Comparison of ENCODE assay signal across 8 cellular contexts in genomic region chr9:113112706-113113510, GRCh38. TPM values are rescaled to one million over a fixed set of nuclear protein-coding genes. Genes with fewer than 3 reads are reported as not detected.
DNase-seq lines count a peak whose midpoint lies in the region; ATAC-seq and TF ChIP-seq lines count a peak whose summit lies in the region.
"Not testable (repeated sequence)": the region's sequence is repeated elsewhere in the genome, so short reads cannot be mapped to it uniquely, and the experiment has no call there.

No MANE protein-coding gene starts in this region.

- H3K36me3 Mint-ChIP-seq in CD4-positive, alpha-beta T cell (ENCODE audit: low read depth); T-helper 17 cell (ENCODE audit: low read depth): not testable (repeated sequence)

- H3K27ac Mint-ChIP-seq in CD4-positive, alpha-beta T cell: not testable (repeated sequence)
- peak overlapping the region; percentile 24 for H3K27ac Mint-ChIP-seq in T-helper 17 cell

- not testable (repeated sequence) for H3K4me3 Mint-ChIP-seq in CD4-positive, alpha-beta T cell; T-helper 17 cell

- not testable (repeated sequence) for H3K4me1 Mint-ChIP-seq in CD4-positive, alpha-beta T cell (ENCODE audit: low read depth); T-helper 17 cell

- POLR2A ChIA-PET in CD4-positive, alpha-beta T cell (lab: Charles Lee): not testable (repeated sequence)

- H3K4me3 ChIP-seq in hepatocyte: not testable (repeated sequence)

- not testable (repeated sequence) for H3K4me2 ChIP-seq in hepatocyte

- H3K9me3 ChIP-seq in CD4-positive, alpha-beta T cell (ENCODE audit: control insufficient read depth, low read length); T-helper 17 cell (ENCODE audit: control insufficient read depth, low read length, poor library complexity, severe bottlenecking); hepatocyte (ENCODE audit: low read depth): not testable (repeated sequence)

- TF ChIP-seq CTCF in CD4-positive, alpha-beta T cell (IDR thresholded peaks at IDR 0.05): peak; percentile 30
- peak; percentile 29 for TF ChIP-seq CTCF in hepatocyte (IDR thresholded peaks at IDR 0.05; ENCODE audit: poor library complexity)

- DNase-seq in CD4-positive, alpha-beta T cell; T-helper 17 cell; hepatocyte (ENCODE audit: low spot score): not testable (repeated sequence)
- DNase-seq in LHCN-M2 (ENCODE audit: low read depth) (peak; percentile 11), cerebellar cortex (ENCODE audit: low spot score) (peak; percentile 16), renal cortical epithelial cell (ENCODE audit: low read depth) (peak; percentile 32)

- not testable (repeated sequence) for H3K79me2 ChIP-seq in hepatocyte

- not testable (repeated sequence) for H4K20me1 ChIP-seq in hepatocyte (ENCODE audit: insufficient read depth, poor library complexity, severe bottlenecking)

- H3K27me3 ChIP-seq in CD4-positive, alpha-beta T cell (ENCODE audit: control insufficient read depth, insufficient read depth, low read length); hepatocyte: not testable (repeated sequence)

- not testable (repeated sequence) for H3K27ac ChIP-seq in CD4-positive, alpha-beta T cell (ENCODE audit: low read depth, low read length); hepatocyte

- peaks cover 10% of the 10 kb centered on the region for H3K27me3 Mint-ChIP-seq in CD4-positive, alpha-beta T cell
- H3K27me3 Mint-ChIP-seq in T-helper 17 cell: not testable (repeated sequence)

- H3K4me1 ChIP-seq in hepatocyte (ENCODE audit: insufficient read depth): not testable (repeated sequence)

- not testable (repeated sequence) for H3K9me3 Mint-ChIP-seq in CD4-positive, alpha-beta T cell

- ATAC-seq in CD4-positive, alpha-beta T cell (ENCODE audit: poor library complexity): peak; percentile 71
- ATAC-seq in GM19351 (IDR thresholded peaks at IDR 0.05; ENCODE audit: unreplicated experiment) (peak; percentile 73), HG02870 (IDR thresholded peaks at IDR 0.05; ENCODE audit: unreplicated experiment) (peak; percentile 63), T-helper 17 cell (peak; percentile 80)

- intact Hi-C loops in CD4-positive, alpha-beta T cell (cut with DNase I, micrococcal nuclease): loop anchor here in 1 of 2 experiments (5.0 kb wide), 1 partner anchor 544 kb away; no protein-coding TSS in a partner anchor

- H3K9me2 ChIP-seq in hepatocyte (replicated peaks; ENCODE audit: insufficient read depth): not testable (repeated sequence)

- H2AFZ ChIP-seq in hepatocyte: not testable (repeated sequence)

- 4% methylated on average over 12 of the region's 54 CpGs for WGBS in hepatocyte (ENCODE audit: low lambda C conversion rate, missing lambda C conversion rate)

- CTCF ChIA-PET in CD4-positive, alpha-beta T cell (lab: Charles Lee): interaction anchor here (1.0 to 1.6 kb wide), 7 partner anchors 8 to 546 kb away, joined by 3 to 5 read pairs (median 4); partner anchors contain the start of genes CDC26 and PRPF4

- H3K36me3 ChIP-seq in hepatocyte (replicated peaks; ENCODE audit: insufficient read depth, low read depth): not testable (repeated sequence)

RNA-seq across cellular contexts. Expression of gene SLC31A2, which starts 37.9 kb away (rescaled TPM):
- 1 to 10 TPM; 4.8 to 5.4 TPM for total RNA-seq in CD4-positive, alpha-beta T cell
- 78.7 and 88.0 TPM in 2 replicates for total RNA-seq in LHCN-M2 (2014; rRNA removed)
- 32.9 TPM for polyA plus RNA-seq in LHCN-M2 (2012)
- 10 to 100 TPM in 1 of 2 donors, 1 to 10 TPM in 1; 6.6 to 12.8 TPM for total RNA-seq in T-helper 17 cell
- 20.1 and 24.1 TPM in 2 replicates for total RNA-seq in hepatocyte
- 18.7 and 26.9 TPM in 2 replicates for polyA plus RNA-seq in hepatocyte
- 14.8 and 40.8 TPM in 2 replicates for total RNA-seq in renal cortical epithelial cell

RNA-seq across cellular contexts. Expression of gene ZFP37, which starts 56.4 kb away (rescaled TPM):
- total RNA-seq in CD4-positive, alpha-beta T cell: under 1 TPM; 0.39 to 0.55 TPM
- total RNA-seq in LHCN-M2 (2014; rRNA removed) (3.3 and 4.9 TPM in 2 replicates), T-helper 17 cell (1 to 10 TPM in 1 of 2 donors, under 1 TPM in 1; 0.65 to 1.5 TPM), hepatocyte (4.1 and 5.7 TPM in 2 replicates), renal cortical epithelial cell (1.6 and 5.2 TPM in 2 replicates)
- 0.92 TPM for polyA plus RNA-seq in LHCN-M2 (2012)
- 2.0 and 3.3 TPM in 2 replicates for polyA plus RNA-seq in hepatocyte
